In genomic region chr18:62324917-62325805, GRCh38 we compare ENCODE assay signal across 8 cellular contexts. TPM values are rescaled to one million over a fixed set of nuclear protein-coding genes. Genes with fewer than 3 reads are reported as not detected.
A peak's percentile ranks its signal among the peaks of the same experiment; 100 is the strongest.
DNase-seq lines count a peak whose midpoint lies in the region; ATAC-seq, FAIRE-seq and TF ChIP-seq lines count a peak whose summit lies in the region.

Gene TNFRSF11A (plus strand): TSS chr18:62325310. CDS start chr18:62325353, 43 bp downstream.

- peaks cover 5% of the 10 kb centered on the region for H3K36me3 Mint-ChIP-seq in activated naive CD4-positive, alpha-beta T cell treated with anti-CD3 and anti-CD28 coated beads, Interleukin-2, amount 10 ng/mL, durations not matched to agents 7 days and 5 days

- peaks cover 0 to 59% of the 10 kb centered on the region in 2 donors for H3K4me1 ChIP-seq in right atrium auricular region

- peak; percentile 69 for ATAC-seq in HG03342 (IDR thresholded peaks at IDR 0.05; ENCODE audit: unreplicated experiment)

- H3K4me3 Mint-ChIP-seq in activated naive CD4-positive, alpha-beta T cell treated with anti-CD3 and anti-CD28 coated beads, Interleukin-2, amount 10 ng/mL, durations not matched to agents 7 days and 5 days: peak within 1 kb of the TSS; percentile 91

- H3K9me3 ChIP-seq in right atrium auricular region: no peaks in the 10 kb centered on the region

- H3K27me3 ChIP-seq in right atrium auricular region: peaks cover 4 to 23% of the 10 kb centered on the region in 2 donors

- no peaks in the 10 kb centered on the region for H3K9me3 Mint-ChIP-seq in activated naive CD4-positive, alpha-beta T cell treated with anti-CD3 and anti-CD28 coated beads, Interleukin-2, amount 10 ng/mL, durations not matched to agents 7 days and 5 days

- H3K4me1 Mint-ChIP-seq in activated naive CD4-positive, alpha-beta T cell treated with anti-CD3 and anti-CD28 coated beads, Interleukin-2, amount 10 ng/mL, durations not matched to agents 7 days and 5 days: peaks cover 52% of the 10 kb centered on the region

- CTCF ChIA-PET in activated naive CD4-positive, alpha-beta T cell treated with anti-CD3 and anti-CD28 coated beads, Interleukin-2, amount 10 ng/mL, durations not matched to agents 7 days and 5 days (lab: Charles Lee): interaction anchor here (0.6 to 1.4 kb wide), 3 partner anchors 8 to 259 kb away, joined by 3 to 4 read pairs (median 3); no protein-coding TSS in a partner anchor

- peak within 1 kb of the TSS; percentile 17 for H3K27ac Mint-ChIP-seq in activated naive CD4-positive, alpha-beta T cell treated with anti-CD3 and anti-CD28 coated beads, Interleukin-2, amount 10 ng/mL, durations not matched to agents 7 days and 5 days

- H3K4me3 ChIP-seq in right atrium auricular region: peak within 1 kb of the TSS; percentile 35 to 50
- peak within 1 kb of the TSS; percentile 42 to 57 (median 45) for H3K4me3 ChIP-seq in skin epidermis

- no peak for FAIRE-seq in GM19239 (lab: Jason Lieb, UNC)

- H3K27ac ChIP-seq in C4-2B (peak within 1 kb of the TSS; percentile 41), right atrium auricular region (no peak within 1 kb of the TSS), skin epidermis (peak within 1 kb of the TSS in 5 of 21 experiments; percentile 2 to 61 (median 30))

- peak; percentile 79 for DNase-seq in GM19239 (ENCODE audit: insufficient read length, low spot score)
- peak; percentile 43 for DNase-seq in RKO (ENCODE audit: low spot score)
- peak; percentile 78 for DNase-seq in activated naive CD4-positive, alpha-beta T cell treated with anti-CD3 and anti-CD28 coated beads, Interleukin-2, amount 10 ng/mL, durations not matched to agents 7 days and 5 days
- no peak for DNase-seq in right atrium auricular region (ENCODE audit: low spot score)
- DNase-seq in Ammon's horn (ENCODE audit: low spot score): no peak

- peaks cover 53% of the 10 kb centered on the region for H3K27me3 Mint-ChIP-seq in activated naive CD4-positive, alpha-beta T cell treated with anti-CD3 and anti-CD28 coated beads, Interleukin-2, amount 10 ng/mL, durations not matched to agents 7 days and 5 days

- no peaks in the 10 kb centered on the region for H3K36me3 ChIP-seq in right atrium auricular region

- TF ChIP-seq CTCF in C4-2B (conservative IDR thresholded peaks at IDR 0.05) (peak; percentile 89), right atrium auricular region (IDR thresholded peaks at IDR 0.05) (peak; percentile 35 to 42)

RNA-seq across cellular contexts. Expression of gene TNFRSF11A, which starts in this region (rescaled TPM):
- 1 to 10 TPM in 1 of 2 donors, under 1 TPM in 1; 0.56 to 1.8 TPM for total RNA-seq in right atrium auricular region

Comparison
In these comparisons a context has a peak if more than half of its experiments do, and no peak if none do; other contexts are left out.
1. DNase-seq: peak in GM19239 (single experiment), RKO (single experiment) and activated naive CD4-positive, alpha-beta T cell treated with anti-CD3 and anti-CD28 coated beads, Interleukin-2, amount 10 ng/mL, durations not matched to agents 7 days and 5 days (single experiment); none in right atrium auricular region (single experiment) and Ammon's horn (single experiment).